In the genomic region with DNA sequence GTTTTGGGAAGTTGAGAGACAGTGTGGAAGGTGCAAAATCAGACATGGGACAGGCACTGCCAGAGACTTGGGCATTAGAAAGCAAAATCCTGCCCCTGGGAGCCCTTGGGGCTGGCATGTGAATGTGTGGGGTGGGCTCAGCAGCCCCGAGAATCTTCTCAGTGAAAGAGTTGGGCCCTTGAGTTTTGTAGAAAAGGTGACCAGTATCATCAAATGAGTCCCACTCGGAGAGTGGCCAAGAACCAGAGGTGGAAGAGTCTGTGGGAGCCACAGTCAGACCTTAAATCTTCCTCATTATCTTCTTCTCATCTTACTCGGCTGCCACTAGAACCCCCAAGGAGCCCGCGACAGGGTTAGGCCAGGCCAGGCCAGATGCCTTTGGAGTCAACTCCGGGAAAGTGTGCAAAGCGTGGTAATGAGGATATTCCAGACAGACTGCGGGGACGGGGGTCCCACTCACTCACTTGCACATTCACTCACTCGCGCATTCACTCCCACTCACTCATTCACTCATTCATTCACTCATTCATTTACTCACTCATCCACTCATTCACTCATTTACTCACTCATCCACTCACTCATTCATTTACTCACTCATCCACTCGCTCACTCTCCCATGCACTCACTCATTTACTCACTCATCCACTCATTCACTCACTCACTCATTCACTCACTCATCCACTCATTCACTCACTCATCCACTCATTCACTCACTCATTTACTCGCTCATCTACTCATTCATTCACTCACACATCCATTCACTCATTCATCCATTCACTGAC, we compare ENCODE assay signal across 2 cellular contexts.
TF ChIP-seq lines count a peak whose summit lies in the region.

No MANE protein-coding gene starts in this region.

TF ChIP-seq in HEK293, 187 proteins besides CTCF, POLR2A, EP300 and RAD21 (continued from another document):
- 0 out of 2 replicates have a peak, but pooled peaks have one; percentile 9 for TF ChIP-seq ZNF366 (tag by site-specific recombination; conservative IDR thresholded peaks at IDR 0.05)
- TF ChIP-seq PRDM1 (tag by site-specific recombination; IDR thresholded peaks at IDR 0.05): 0 out of 2 replicates have a peak, but pooled peaks have one; percentile 45
- no peak for TF ChIP-seq ZBTB20 (tag by site-specific recombination; IDR thresholded peaks at IDR 0.05)

TF ChIP-seq in K562, 482 proteins besides CTCF, POLR2A, EP300 and RAD21:
- TF ChIP-seq, protein P1, sequence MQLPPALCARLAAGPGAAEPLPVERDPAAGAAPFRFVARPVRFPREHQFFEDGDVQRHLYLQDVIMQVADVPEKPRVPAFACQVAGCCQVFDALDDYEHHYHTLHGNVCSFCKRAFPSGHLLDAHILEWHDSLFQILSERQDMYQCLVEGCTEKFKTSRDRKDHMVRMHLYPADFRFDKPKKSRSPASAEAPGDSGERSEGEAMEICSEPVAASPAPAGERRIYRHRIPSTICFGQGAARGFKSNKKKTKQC (CRISPR knock-in tag; IDR thresholded peaks at IDR 0.05): no peak
- TF ChIP-seq ZNF24 (IDR thresholded peaks at IDR 0.05) (peak; percentile 98), ZNF764 (CRISPR knock-in tag; IDR thresholded peaks at IDR 0.05; ENCODE audit: low read depth) (no peak), FOXM1 (IDR thresholded peaks at IDR 0.05; ENCODE audit: low read depth) (no peak), FOXM1 (CRISPR knock-in tag; IDR thresholded peaks at IDR 0.05; ENCODE audit: low read depth) (no peak), ZNF316 (IDR thresholded peaks at IDR 0.05) (no peak), HMGN3 (IDR thresholded peaks at IDR 0.05; ENCODE audit: borderline replicate concordance, extremely low read depth, insufficient read length, low read depth, low read length) (no peak), ZSCAN32 (CRISPR knock-in tag; IDR thresholded peaks at IDR 0.05) (no peak), TAF7 (tag; IDR thresholded peaks at IDR 0.05) (no peak), TSC22D4 (tag; IDR thresholded peaks at IDR 0.05) (peak; percentile 96), ZNF444 (CRISPR knock-in tag; IDR thresholded peaks at IDR 0.05) (no peak), ZNF699 (CRISPR knock-in tag; IDR thresholded peaks at IDR 0.05; ENCODE audit: insufficient replicate concordance) (no peak), NCOA1 (IDR thresholded peaks at IDR 0.05; ENCODE audit: low read depth) (no peak), TRIM24 (IDR thresholded peaks at IDR 0.05) (peak in 1 of 2 experiments; percentile 9; a peak in 1 of 4 replicates), PHF20 (IDR thresholded peaks at IDR 0.05; ENCODE audit: partially characterized antibody) (peak; percentile 25), NFRKB (IDR thresholded peaks at IDR 0.05; ENCODE audit: low read depth) (peak; percentile 46; the same call in 1 of the 2 replicates), HLTF (IDR thresholded peaks at IDR 0.05) (no peak), WHSC1 (IDR thresholded peaks at IDR 0.05; ENCODE audit: low read length) (no peak), ADNP (tag; IDR thresholded peaks at IDR 0.05) (peak; percentile 23; the same call in 1 of the 2 replicates), CREM (IDR thresholded peaks at IDR 0.05; ENCODE audit: low read depth) (no peak), ZNF224 (CRISPR knock-in tag; IDR thresholded peaks at IDR 0.05) (no peak), POU5F1 (IDR thresholded peaks at IDR 0.05; ENCODE audit: borderline replicate concordance, low read depth, low read length, partially characterized antibody) (no peak), JUN (IDR thresholded peaks at IDR 0.05; ENCODE audit: borderline replicate concordance, low read depth, low read length) (no peak), JUN (CRISPR knock-in tag; IDR thresholded peaks at IDR 0.05; ENCODE audit: borderline replicate concordance) (no peak), HDAC1 (IDR thresholded peaks at IDR 0.05) (0 out of 4 replicates have a peak, but pooled peaks of 1 of the 2 experiments have one; percentile 6), SMAD3 (CRISPR knock-in tag; conservative IDR thresholded peaks at IDR 0.05) (no peak), NFIC (IDR thresholded peaks at IDR 0.05) (no peak), HNRNPL (IDR thresholded peaks at IDR 0.05; ENCODE audit: low read depth, low read length) (no peak), FOS (IDR thresholded peaks at IDR 0.05; ENCODE audit: extremely low read depth, insufficient read length) (no peak), SAFB (IDR thresholded peaks at IDR 0.05; ENCODE audit: borderline replicate concordance, low read depth, low read length) (no peak), NFIX (CRISPR knock-in tag; IDR thresholded peaks at IDR 0.05; ENCODE audit: low read depth) (no peak), KAT7 (CRISPR knock-in tag; IDR thresholded peaks at IDR 0.05; ENCODE audit: borderline replicate concordance) (no peak), EHMT2 (IDR thresholded peaks at IDR 0.05) (no peak), FOXK1 (CRISPR knock-in tag; IDR thresholded peaks at IDR 0.05; ENCODE audit: borderline replicate concordance) (no peak)
- TF ChIP-seq, protein P2, sequence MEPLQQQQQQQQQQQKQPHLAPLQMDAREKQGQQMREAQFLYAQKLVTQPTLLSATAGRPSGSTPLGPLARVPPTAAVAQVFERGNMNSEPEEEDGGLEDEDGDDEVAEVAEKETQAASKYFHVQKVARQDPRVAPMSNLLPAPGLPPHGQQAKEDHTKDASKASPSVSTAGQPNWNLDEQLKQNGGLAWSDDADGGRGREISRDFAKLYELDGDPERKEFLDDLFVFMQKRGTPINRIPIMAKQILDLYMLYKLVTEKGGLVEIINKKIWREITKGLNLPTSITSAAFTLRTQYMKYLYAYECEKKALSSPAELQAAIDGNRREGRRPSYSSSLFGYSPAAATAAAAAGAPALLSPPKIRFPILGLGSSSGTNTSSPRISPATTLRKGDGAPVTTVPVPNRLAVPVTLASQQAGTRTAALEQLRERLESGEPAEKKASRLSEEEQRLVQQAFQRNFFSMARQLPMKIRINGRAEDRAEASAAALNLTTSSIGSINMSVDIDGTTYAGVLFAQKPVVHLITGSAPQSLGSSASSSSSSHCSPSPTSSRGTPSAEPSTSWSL (CRISPR knock-in tag; IDR thresholded peaks at IDR 0.05; ENCODE audit: borderline replicate concordance): no peak
- TF ChIP-seq, protein P3, sequence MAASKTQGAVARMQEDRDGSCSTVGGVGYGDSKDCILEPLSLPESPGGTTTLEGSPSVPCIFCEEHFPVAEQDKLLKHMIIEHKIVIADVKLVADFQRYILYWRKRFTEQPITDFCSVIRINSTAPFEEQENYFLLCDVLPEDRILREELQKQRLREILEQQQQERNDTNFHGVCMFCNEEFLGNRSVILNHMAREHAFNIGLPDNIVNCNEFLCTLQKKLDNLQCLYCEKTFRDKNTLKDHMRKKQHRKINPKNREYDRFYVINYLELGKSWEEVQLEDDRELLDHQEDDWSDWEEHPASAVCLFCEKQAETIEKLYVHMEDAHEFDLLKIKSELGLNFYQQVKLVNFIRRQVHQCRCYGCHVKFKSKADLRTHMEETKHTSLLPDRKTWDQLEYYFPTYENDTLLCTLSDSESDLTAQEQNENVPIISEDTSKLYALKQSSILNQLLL (CRISPR knock-in tag; IDR thresholded peaks at IDR 0.05; ENCODE audit: borderline replicate concordance): no peak
- TF ChIP-seq, protein P4, sequence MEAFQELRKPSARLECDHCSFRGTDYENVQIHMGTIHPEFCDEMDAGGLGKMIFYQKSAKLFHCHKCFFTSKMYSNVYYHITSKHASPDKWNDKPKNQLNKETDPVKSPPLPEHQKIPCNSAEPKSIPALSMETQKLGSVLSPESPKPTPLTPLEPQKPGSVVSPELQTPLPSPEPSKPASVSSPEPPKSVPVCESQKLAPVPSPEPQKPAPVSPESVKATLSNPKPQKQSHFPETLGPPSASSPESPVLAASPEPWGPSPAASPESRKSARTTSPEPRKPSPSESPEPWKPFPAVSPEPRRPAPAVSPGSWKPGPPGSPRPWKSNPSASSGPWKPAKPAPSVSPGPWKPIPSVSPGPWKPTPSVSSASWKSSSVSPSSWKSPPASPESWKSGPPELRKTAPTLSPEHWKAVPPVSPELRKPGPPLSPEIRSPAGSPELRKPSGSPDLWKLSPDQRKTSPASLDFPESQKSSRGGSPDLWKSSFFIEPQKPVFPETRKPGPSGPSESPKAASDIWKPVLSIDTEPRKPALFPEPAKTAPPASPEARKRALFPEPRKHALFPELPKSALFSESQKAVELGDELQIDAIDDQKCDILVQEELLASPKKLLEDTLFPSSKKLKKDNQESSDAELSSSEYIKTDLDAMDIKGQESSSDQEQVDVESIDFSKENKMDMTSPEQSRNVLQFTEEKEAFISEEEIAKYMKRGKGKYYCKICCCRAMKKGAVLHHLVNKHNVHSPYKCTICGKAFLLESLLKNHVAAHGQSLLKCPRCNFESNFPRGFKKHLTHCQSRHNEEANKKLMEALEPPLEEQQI (IDR thresholded peaks at IDR 0.05): no peak
- TF ChIP-seq, protein P5, sequence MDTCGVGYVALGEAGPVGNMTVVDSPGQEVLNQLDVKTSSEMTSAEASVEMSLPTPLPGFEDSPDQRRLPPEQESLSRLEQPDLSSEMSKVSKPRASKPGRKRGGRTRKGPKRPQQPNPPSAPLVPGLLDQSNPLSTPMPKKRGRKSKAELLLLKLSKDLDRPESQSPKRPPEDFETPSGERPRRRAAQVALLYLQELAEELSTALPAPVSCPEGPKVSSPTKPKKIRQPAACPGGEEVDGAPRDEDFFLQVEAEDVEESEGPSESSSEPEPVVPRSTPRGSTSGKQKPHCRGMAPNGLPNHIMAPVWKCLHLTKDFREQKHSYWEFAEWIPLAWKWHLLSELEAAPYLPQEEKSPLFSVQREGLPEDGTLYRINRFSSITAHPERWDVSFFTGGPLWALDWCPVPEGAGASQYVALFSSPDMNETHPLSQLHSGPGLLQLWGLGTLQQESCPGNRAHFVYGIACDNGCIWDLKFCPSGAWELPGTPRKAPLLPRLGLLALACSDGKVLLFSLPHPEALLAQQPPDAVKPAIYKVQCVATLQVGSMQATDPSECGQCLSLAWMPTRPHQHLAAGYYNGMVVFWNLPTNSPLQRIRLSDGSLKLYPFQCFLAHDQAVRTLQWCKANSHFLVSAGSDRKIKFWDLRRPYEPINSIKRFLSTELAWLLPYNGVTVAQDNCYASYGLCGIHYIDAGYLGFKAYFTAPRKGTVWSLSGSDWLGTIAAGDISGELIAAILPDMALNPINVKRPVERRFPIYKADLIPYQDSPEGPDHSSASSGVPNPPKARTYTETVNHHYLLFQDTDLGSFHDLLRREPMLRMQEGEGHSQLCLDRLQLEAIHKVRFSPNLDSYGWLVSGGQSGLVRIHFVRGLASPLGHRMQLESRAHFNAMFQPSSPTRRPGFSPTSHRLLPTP (IDR thresholded peaks at IDR 0.05; ENCODE audit: borderline replicate concordance, extremely low read depth, insufficient read length): no peak
- TF ChIP-seq, protein P6, sequence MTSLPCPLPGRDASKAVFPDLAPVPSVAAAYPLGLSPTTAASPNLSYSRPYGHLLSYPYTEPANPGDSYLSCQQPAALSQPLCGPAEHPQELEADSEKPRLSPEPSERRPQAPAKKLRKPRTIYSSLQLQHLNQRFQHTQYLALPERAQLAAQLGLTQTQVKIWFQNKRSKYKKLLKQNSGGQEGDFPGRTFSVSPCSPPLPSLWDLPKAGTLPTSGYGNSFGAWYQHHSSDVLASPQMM (CRISPR knock-in tag; IDR thresholded peaks at IDR 0.05): no peak
- TF ChIP-seq, protein P7, sequence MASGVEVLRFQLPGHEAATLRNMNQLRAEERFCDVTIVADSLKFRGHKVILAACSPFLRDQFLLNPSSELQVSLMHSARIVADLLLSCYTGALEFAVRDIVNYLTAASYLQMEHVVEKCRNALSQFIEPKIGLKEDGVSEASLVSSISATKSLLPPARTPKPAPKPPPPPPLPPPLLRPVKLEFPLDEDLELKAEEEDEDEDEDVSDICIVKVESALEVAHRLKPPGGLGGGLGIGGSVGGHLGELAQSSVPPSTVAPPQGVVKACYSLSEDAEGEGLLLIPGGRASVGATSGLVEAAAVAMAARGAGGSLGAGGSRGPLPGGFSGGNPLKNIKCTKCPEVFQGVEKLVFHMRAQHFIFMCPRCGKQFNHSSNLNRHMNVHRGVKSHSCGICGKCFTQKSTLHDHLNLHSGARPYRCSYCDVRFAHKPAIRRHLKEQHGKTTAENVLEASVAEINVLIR (CRISPR knock-in tag; IDR thresholded peaks at IDR 0.05): no peak
- TF ChIP-seq, protein P8, sequence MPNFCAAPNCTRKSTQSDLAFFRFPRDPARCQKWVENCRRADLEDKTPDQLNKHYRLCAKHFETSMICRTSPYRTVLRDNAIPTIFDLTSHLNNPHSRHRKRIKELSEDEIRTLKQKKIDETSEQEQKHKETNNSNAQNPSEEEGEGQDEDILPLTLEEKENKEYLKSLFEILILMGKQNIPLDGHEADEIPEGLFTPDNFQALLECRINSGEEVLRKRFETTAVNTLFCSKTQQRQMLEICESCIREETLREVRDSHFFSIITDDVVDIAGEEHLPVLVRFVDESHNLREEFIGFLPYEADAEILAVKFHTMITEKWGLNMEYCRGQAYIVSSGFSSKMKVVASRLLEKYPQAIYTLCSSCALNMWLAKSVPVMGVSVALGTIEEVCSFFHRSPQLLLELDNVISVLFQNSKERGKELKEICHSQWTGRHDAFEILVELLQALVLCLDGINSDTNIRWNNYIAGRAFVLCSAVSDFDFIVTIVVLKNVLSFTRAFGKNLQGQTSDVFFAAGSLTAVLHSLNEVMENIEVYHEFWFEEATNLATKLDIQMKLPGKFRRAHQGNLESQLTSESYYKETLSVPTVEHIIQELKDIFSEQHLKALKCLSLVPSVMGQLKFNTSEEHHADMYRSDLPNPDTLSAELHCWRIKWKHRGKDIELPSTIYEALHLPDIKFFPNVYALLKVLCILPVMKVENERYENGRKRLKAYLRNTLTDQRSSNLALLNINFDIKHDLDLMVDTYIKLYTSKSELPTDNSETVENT (CRISPR knock-in tag; IDR thresholded peaks at IDR 0.05): no peak
